Comparison of ENCODE assay signal across 29 cellular contexts in the genomic region with DNA sequence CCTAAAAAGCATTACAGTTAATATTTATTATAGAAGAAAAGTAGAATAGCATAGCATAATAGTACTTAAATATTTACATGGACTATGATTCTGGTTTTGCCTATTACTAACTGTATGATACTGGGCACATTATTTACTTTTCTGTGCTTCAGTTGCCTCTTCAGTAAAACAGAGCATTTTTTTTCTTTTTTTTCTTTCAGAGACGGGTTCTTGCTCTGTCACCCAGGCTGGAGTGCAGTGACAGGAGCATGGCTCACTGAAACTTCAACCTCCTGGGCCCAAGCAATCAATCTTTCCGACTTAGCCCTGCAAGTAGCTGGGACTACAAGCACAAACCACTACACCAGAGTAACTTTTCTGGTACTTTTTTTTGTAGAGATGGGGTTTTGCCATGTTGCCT.
"Had no signal": no experiment of that assay in that cellular context is flagged by ENCODE, and none has a peak within 500 bp of the region (broad histone marks: within the 10 kb centered on the region; RNA-seq: fewer than 3 reads in every experiment).

No MANE protein-coding gene starts in this region.

- H3K27me3 Mint-ChIP-seq: dendritic cell treated with granulocyte-macrophage colony-stimulating factor and Interleukin-4, amounts not matched to agents 40 ng/mL and 50 ng/mL, for 4 days; effector memory CD8-positive, alpha-beta T cell; memory B cell; progenitor cell of endocrine pancreas; stimulated activated memory B cell treated with anti-CD40 and anti-IgM and Interleukin-4, amounts not matched to agents 10 μg/mL and 1 μg/mL and 100 μg/mL, for 72 hours had no signal

- H3K9me3 ChIP-seq: colonic mucosa, esophagus squamous epithelium, neutrophil, right atrium auricular region, spleen, testis, tibial artery, upper lobe of left lung had no signal

- H3K9me3 Mint-ChIP-seq: dendritic cell treated with granulocyte-macrophage colony-stimulating factor and Interleukin-4, amounts not matched to agents 40 ng/mL and 50 ng/mL, for 4 days; effector memory CD8-positive, alpha-beta T cell; immature natural killer cell; memory B cell; natural killer cell; neural crest cell; stimulated activated memory B cell treated with anti-CD40 and anti-IgM and Interleukin-4, amounts not matched to agents 10 μg/mL and 1 μg/mL and 100 μg/mL, for 72 hours had no signal

- FAIRE-seq: endometrium, keratinocyte, urothelium cell line had no signal

- H3K4me1 ChIP-seq: colonic mucosa, esophagus squamous epithelium, parathyroid adenoma, right atrium auricular region, testis, tibial artery, upper lobe of left lung had no signal

- H3K27ac Mint-ChIP-seq: dendritic cell treated with granulocyte-macrophage colony-stimulating factor and Interleukin-4, amounts not matched to agents 40 ng/mL and 50 ng/mL, for 4 days; memory B cell; natural killer cell; progenitor cell of endocrine pancreas; stimulated activated memory B cell treated with anti-CD40 and anti-IgM and Interleukin-4, amounts not matched to agents 10 μg/mL and 1 μg/mL and 100 μg/mL, for 72 hours had no signal

- H3K4me3 ChIP-seq: colonic mucosa, esophagus squamous epithelium, lung, right atrium auricular region, skin epidermis, spleen, testis, tibial artery, upper lobe of left lung had no signal

- H3K79me2 ChIP-seq: parathyroid adenoma had no signal

- DNase-seq: colonic mucosa; effector memory CD8-positive, alpha-beta T cell; erythroblast; esophagus squamous epithelium; foreskin melanocyte; glutamatergic neuron; hypothalamus; immature natural killer cell; natural killer cell; spleen; stimulated activated CD4-positive, alpha-beta T cell treated with anti-CD3 and anti-CD28 coated beads, Interleukin-4, amount 100 ng/mL, for 4 hours; stimulated activated naive CD8-positive, alpha-beta T cell treated with anti-CD3 and anti-CD28 coated beads, Interleukin-15, Interleukin-2, amounts not matched to agents 100 U/mL and 50 U/mL, for 24 hours; substantia nigra; testis; tibial artery; upper lobe of left lung had no signal

- H3K4me1 Mint-ChIP-seq: neural crest cell had no signal

- H2AFZ ChIP-seq: parathyroid adenoma had no signal

- H3K9ac ChIP-seq: parathyroid adenoma had no signal

- H3K27ac ChIP-seq: colonic mucosa, esophagus squamous epithelium, neutrophil, parathyroid adenoma, right atrium auricular region, skin epidermis, spleen, testis, tibial artery, upper lobe of left lung had no signal

- H3K36me3 ChIP-seq: colonic mucosa had no signal

- H3K27me3 ChIP-seq: colonic mucosa, esophagus squamous epithelium, neutrophil, right atrium auricular region, spleen, testis, tibial artery, upper lobe of left lung had no signal

- ATAC-seq: effector memory CD8-positive, alpha-beta T cell; natural killer cell; stimulated activated memory B cell treated with anti-CD40 and anti-IgM and Interleukin-4, amounts not matched to agents 10 μg/mL and 1 μg/mL and 100 μg/mL, for 72 hours; stimulated activated naive CD8-positive, alpha-beta T cell treated with anti-CD3 and anti-CD28 coated beads, Interleukin-15, Interleukin-2, amounts not matched to agents 100 U/mL and 50 U/mL, for 24 hours had no signal

- H3K4me3 Mint-ChIP-seq: dendritic cell treated with granulocyte-macrophage colony-stimulating factor and Interleukin-4, amounts not matched to agents 40 ng/mL and 50 ng/mL, for 4 days; effector memory CD8-positive, alpha-beta T cell; immature natural killer cell; memory B cell; natural killer cell; neural crest cell; stimulated activated memory B cell treated with anti-CD40 and anti-IgM and Interleukin-4, amounts not matched to agents 10 μg/mL and 1 μg/mL and 100 μg/mL, for 72 hours had no signal
